Comparison of ENCODE assay signal across 11 cellular contexts in genomic region chr7:36119005-36119711, GRCh38. TPM values are rescaled to one million over a fixed set of nuclear protein-coding genes. Genes with fewer than 3 reads are reported as not detected.
DNase-seq lines count a peak whose midpoint lies in the region; ATAC-seq and TF ChIP-seq lines count a peak whose summit lies in the region.
"Had no signal": no experiment of that assay in that cellular context is flagged by ENCODE, and none has a peak within 500 bp of the region (broad histone marks: within the 10 kb centered on the region; RNA-seq: fewer than 3 reads in every experiment).

No MANE protein-coding gene starts in this region.

- peak; percentile 91 for ATAC-seq in Right ventricle myocardium superior (ENCODE audit: poor library complexity)
- ATAC-seq in HG02642 (IDR thresholded peaks at IDR 0.05; ENCODE audit: poor library complexity, unreplicated experiment), result no peak

- H3K4me3 ChIP-seq in left ventricle myocardium inferior (no peak overlapping the region), adipocyte (ENCODE audit: low read length) (peak overlapping the region; percentile 20)

- no peaks in the 10 kb centered on the region for H3K36me3 ChIP-seq in left ventricle myocardium inferior
- no peaks in the 10 kb centered on the region for H3K36me3 ChIP-seq in adipocyte (ENCODE audit: control insufficient read depth, insufficient read depth, low read length, severe bottlenecking)
- H3K36me3 ChIP-seq: BE2C had no signal

- intact Hi-C loops in Right ventricle myocardium superior (cut with DNase I) (no loop called here), left ventricle myocardium inferior (cut with micrococcal nuclease) (no loop called here)

- H3K9me3 ChIP-seq in left ventricle myocardium inferior (replicated peaks) (peaks cover 8% of the 10 kb centered on the region), adipocyte (ENCODE audit: control insufficient read depth, low read length) (no peaks in the 10 kb centered on the region)
- H3K9me3 ChIP-seq: BE2C had no signal

- no peaks in the 10 kb centered on the region for H3K27me3 Mint-ChIP-seq in progenitor cell of endocrine pancreas

- H3K9ac ChIP-seq in adipocyte (ENCODE audit: low read length), result peak overlapping the region; percentile 30

- no peak overlapping the region for H3K27ac Mint-ChIP-seq in progenitor cell of endocrine pancreas
- H3K27ac Mint-ChIP-seq: activated T-helper 2 cell treated with anti-CD3 and anti-CD28 coated beads, Interferon-gamma antibody, Interleukin-2, Interleukin-4, amounts not matched to agents 10 μg/mL and 5 μg/mL and 100 μg/mL, durations not matched to agents 14 hours and 24 hours and 36 hours had no signal

- peaks cover 5% of the 10 kb centered on the region for H3K36me3 Mint-ChIP-seq in progenitor cell of endocrine pancreas (ENCODE audit: insufficient read depth)

- no peak overlapping the region for H3K27ac ChIP-seq in left ventricle myocardium inferior (replicated peaks)

- H3K4me1 Mint-ChIP-seq in progenitor cell of endocrine pancreas (ENCODE audit: low read depth), result peaks cover 9% of the 10 kb centered on the region

- H3K9me3 Mint-ChIP-seq in progenitor cell of endocrine pancreas (ENCODE audit: low read depth), result peaks cover 20% of the 10 kb centered on the region

- no peak for TF ChIP-seq CTCF in left ventricle myocardium inferior (IDR thresholded peaks at IDR 0.05; ENCODE audit: borderline replicate concordance)
- TF ChIP-seq CTCF in progenitor cell of endocrine pancreas (IDR thresholded peaks at IDR 0.05; ENCODE audit: unreplicated experiment), result no peak

- DNase-seq in Right ventricle myocardium superior, result no peak
- no peak for DNase-seq in left ventricle myocardium inferior
- peak; percentile 98 for DNase-seq in adipocyte (ENCODE audit: low read depth)
- DNase-seq in kidney glomerular epithelial cell (lab: John Stamatoyannopoulos, UW), result peak; percentile 16
- DNase-seq in UCSD-AML1 (lab: John Stamatoyannopoulos, UW; ENCODE audit: unreplicated experiment), result no peak
- DNase-seq in progenitor cell of endocrine pancreas (ENCODE audit: low spot score, unreplicated experiment), result no peak
- DNase-seq in NCI-H187 (lab: John Stamatoyannopoulos, UW), result no peak
- DNase-seq: BE2C, NCI-H524 had no signal

- no peak overlapping the region for H3K4me3 Mint-ChIP-seq in progenitor cell of endocrine pancreas (ENCODE audit: low read depth)

- H3K27me3 ChIP-seq in left ventricle myocardium inferior (ENCODE audit: low read depth), result no peaks in the 10 kb centered on the region
- no peaks in the 10 kb centered on the region for H3K27me3 ChIP-seq in adipocyte (replicated peaks; ENCODE audit: control insufficient read depth, insufficient read depth, low read length)
- H3K27me3 ChIP-seq: BE2C had no signal

- H3K4me1 ChIP-seq in left ventricle myocardium inferior (peaks cover 46% of the 10 kb centered on the region), adipocyte (ENCODE audit: control insufficient read depth, insufficient read depth, low read length) (peaks cover 49% of the 10 kb centered on the region)

RNA-seq across cellular contexts. Expression of gene EEPD1, which starts 33.9 kb away (rescaled TPM):
- 10.0 TPM for total RNA-seq in Right ventricle myocardium superior
- 7.1 TPM for total RNA-seq in left ventricle myocardium inferior
- 10.6 and 11.3 TPM in 2 replicates for total RNA-seq in progenitor cell of endocrine pancreas

Comparison
In these comparisons a context has a peak if more than half of its experiments do, and no peak if none do; other contexts are left out.
1. DNase-seq: peak in adipocyte (single experiment) and kidney glomerular epithelial cell (single experiment); none in Right ventricle myocardium superior (single experiment), left ventricle myocardium inferior (single experiment), UCSD-AML1 (single experiment), progenitor cell of endocrine pancreas (single experiment) and NCI-H187 (0 of 2).